In the genomic region with DNA sequence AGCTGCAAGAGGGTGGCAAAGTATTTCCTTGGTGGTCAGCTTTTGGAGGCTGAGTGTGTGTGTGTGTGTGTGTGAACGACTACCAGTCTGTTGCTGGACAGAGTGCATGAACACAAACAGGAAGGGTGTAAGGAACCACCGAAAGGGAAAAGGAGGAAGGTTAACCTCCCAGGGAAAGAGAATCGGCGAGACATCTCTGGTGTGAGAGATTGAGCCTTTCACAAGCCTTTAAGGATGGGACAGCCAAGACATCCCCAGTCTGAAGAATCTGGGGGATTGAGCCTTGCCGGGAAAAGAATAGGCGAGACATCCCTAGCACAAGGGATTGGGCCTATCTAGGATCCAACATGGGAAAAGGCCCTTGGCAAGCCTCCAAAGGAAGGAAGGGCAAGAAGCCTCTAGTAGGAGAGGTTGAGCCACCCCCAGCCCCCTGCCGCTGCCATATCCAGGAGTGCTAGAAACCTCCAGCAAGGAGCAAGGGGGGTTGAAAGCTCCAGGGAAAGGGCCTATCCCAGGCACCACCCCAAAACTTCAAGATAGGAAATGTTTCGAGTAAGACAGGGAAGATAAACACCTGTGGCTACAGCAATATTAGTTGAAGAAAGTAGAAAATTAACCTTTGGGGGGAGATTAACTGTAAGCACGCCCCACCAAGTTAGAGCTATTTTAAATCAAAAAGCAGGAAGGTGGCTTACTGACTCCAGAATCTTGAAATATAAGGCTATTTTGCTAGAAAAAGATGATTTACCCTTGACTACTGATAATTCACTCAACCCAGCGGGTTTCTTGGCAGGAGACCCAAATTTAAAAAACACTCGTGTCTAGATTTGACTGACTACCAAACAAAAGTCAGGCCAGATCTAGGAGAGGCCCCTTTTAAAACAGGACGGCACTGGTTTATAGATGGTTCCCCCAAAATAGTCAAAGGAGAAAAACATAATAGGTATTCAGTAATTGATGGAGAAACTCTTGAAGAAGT, we compare ENCODE assay signal across 19 cellular contexts. TPM values are rescaled to one million over a fixed set of nuclear protein-coding genes. Genes with fewer than 3 reads are reported as not detected.
DNase-seq lines count a peak whose midpoint lies in the region; ATAC-seq, FAIRE-seq and TF ChIP-seq lines count a peak whose summit lies in the region.
"Had no signal": no experiment of that assay in that cellular context is flagged by ENCODE, and none has a peak within 500 bp of the region (broad histone marks: within the 10 kb centered on the region; RNA-seq: fewer than 3 reads in every experiment).

No MANE protein-coding gene starts in this region.

- H3K4me1 Mint-ChIP-seq in endodermal cell, result peaks cover 6% of the 10 kb centered on the region
- H3K4me1 Mint-ChIP-seq in nephron, result no peaks in the 10 kb centered on the region
- H3K4me1 Mint-ChIP-seq in activated CD4-positive, alpha-beta T cell treated with anti-CD3 and anti-CD28 coated beads, Interleukin-2, amount 10 ng/mL, durations not matched to agents 24 days and 14 days, result no peaks in the 10 kb centered on the region

- CTCF ChIA-PET in HepG2 (lab: Yijun Ruan, JAX; ENCODE audit: low intra/inter-chr PET ratio, low total read pairs), result no interaction called here

- TF ChIP-seq EP300 in HepG2 (IDR thresholded peaks at IDR 0.05; ENCODE audit: low read depth in 2 of 2, low read length in 2 of 2), result no peak
- no peak for TF ChIP-seq EP300 in HepG2 (CRISPR knock-in tag; IDR thresholded peaks at IDR 0.05; ENCODE audit: borderline replicate concordance)

- no peaks in the 10 kb centered on the region for H3K27me3 ChIP-seq in HepG2 (ENCODE audit: control insufficient read depth in 1 of 2, insufficient read depth in 2 of 2, low read length in 2 of 2)
- no peaks in the 10 kb centered on the region for H3K27me3 ChIP-seq in right lobe of liver
- no peaks in the 10 kb centered on the region for H3K27me3 ChIP-seq in endodermal cell (ENCODE audit: control insufficient read depth, insufficient read depth, low read length, poor library complexity, severe bottlenecking)
- no peaks in the 10 kb centered on the region for H3K27me3 ChIP-seq in thymus (ENCODE audit: control insufficient read depth, insufficient read depth)
- H3K27me3 ChIP-seq: SJSA1 had no signal

- H4K20me1 ChIP-seq in HepG2 (ENCODE audit: insufficient read depth, low read length), result no peaks in the 10 kb centered on the region

- TSS peak; percentile 67 for BruUV-seq in HepG2 (replicated peaks; lab: Mats Ljungman, UMichigan)

- H2AFZ ChIP-seq in HepG2 (ENCODE audit: low read length), result no peak overlapping the region

- no peak for TF ChIP-seq CTCF in HepG2 (CRISPR knock-in tag; IDR thresholded peaks at IDR 0.05)
- TF ChIP-seq CTCF in right lobe of liver (IDR thresholded peaks at IDR 0.05), result no peak
- no peak for TF ChIP-seq CTCF in endodermal cell (conservative IDR thresholded peaks at IDR 0.05)
- no peak for TF ChIP-seq CTCF in nephron (IDR thresholded peaks at IDR 0.05; ENCODE audit: unreplicated experiment in 3 of 3)

- no peak for FAIRE-seq in HepG2 (lab: Jason Lieb, UNC)
- FAIRE-seq: A204.1, G401.6, GM12878 had no signal

- peaks cover 9% of the 10 kb centered on the region; the same call in 1 of the 2 replicates for H3K9me3 ChIP-seq in HepG2 (ENCODE audit: low read length)
- H3K9me3 ChIP-seq in right lobe of liver, result no peaks in the 10 kb centered on the region
- peaks cover 27% of the 10 kb centered on the region for H3K9me3 ChIP-seq in endodermal cell (ENCODE audit: control insufficient read depth, low read length)
- no peaks in the 10 kb centered on the region for H3K9me3 ChIP-seq in thymus (ENCODE audit: control insufficient read depth)

- H3K4me3 ChIP-seq in HepG2 (replicated peaks in 1 of 3; ENCODE audit: insufficient read depth in 1 of 3, low read depth in 2 of 3, low read length in 3 of 3) (no peak overlapping the region), right lobe of liver (no peak overlapping the region), endodermal cell (ENCODE audit: low read length) (peak overlapping the region; percentile 56), thymus (ENCODE audit: low read length) (no peak overlapping the region)
- H3K4me3 ChIP-seq: GM12878, SJSA1 had no signal

- H3K4me1 ChIP-seq in HepG2 (ENCODE audit: insufficient read depth, low read length), result peaks cover 13% of the 10 kb centered on the region
- no peaks in the 10 kb centered on the region for H3K4me1 ChIP-seq in right lobe of liver
- H3K4me1 ChIP-seq in endodermal cell (ENCODE audit: control insufficient read depth, insufficient read depth, low read length), result no peaks in the 10 kb centered on the region
- no peaks in the 10 kb centered on the region for H3K4me1 ChIP-seq in thymus (ENCODE audit: control insufficient read depth, insufficient read depth, low read length)
- H3K4me1 ChIP-seq: SJSA1 had no signal

- no peak for TF ChIP-seq RAD21 in HepG2 (CRISPR knock-in tag; IDR thresholded peaks at IDR 0.05)

- peak overlapping the region; percentile 37 for H3K4me3 Mint-ChIP-seq in endodermal cell
- H3K4me3 Mint-ChIP-seq in nephron, result peak overlapping the region; percentile 83 to 89 (median 86)
- H3K4me3 Mint-ChIP-seq in activated CD4-positive, alpha-beta T cell treated with anti-CD3 and anti-CD28 coated beads, Interleukin-2, amount 10 ng/mL, durations not matched to agents 24 days and 14 days, result no peak overlapping the region
- H3K4me3 Mint-ChIP-seq: HFFc6 had no signal

- in situ Hi-C loops in HepG2 (cut with HindIII; ENCODE audit: extremely low pct_ligation_motif_present, low pct_unique_long_range_greater_than_20kb), result no loop called here

- POLR2A ChIA-PET in HepG2 (lab: Yijun Ruan, JAX), result no interaction called here

- H3K36me3 Mint-ChIP-seq in endodermal cell (ENCODE audit: low read depth) (peaks cover 8% of the 10 kb centered on the region), nephron (ENCODE audit: low read depth) (peaks cover 3% of the 10 kb centered on the region)
- no peaks in the 10 kb centered on the region for H3K36me3 Mint-ChIP-seq in activated CD4-positive, alpha-beta T cell treated with anti-CD3 and anti-CD28 coated beads, Interleukin-2, amount 10 ng/mL, durations not matched to agents 24 days and 14 days (ENCODE audit: low read depth)

- H3K79me2 ChIP-seq in HepG2 (ENCODE audit: insufficient read depth, low read length), result no peaks in the 10 kb centered on the region

- H3K36me3 ChIP-seq in HepG2 (replicated peaks in 1 of 2; ENCODE audit: control insufficient read depth in 1 of 2, insufficient read depth in 2 of 2, low read length in 2 of 2) (no peaks in the 10 kb centered on the region), right lobe of liver (no peaks in the 10 kb centered on the region), endodermal cell (ENCODE audit: control insufficient read depth, insufficient read depth, low read length) (no peaks in the 10 kb centered on the region), thymus (ENCODE audit: control insufficient read depth, insufficient read depth) (no peaks in the 10 kb centered on the region)
- H3K36me3 ChIP-seq: SJSA1 had no signal

- H3K27ac ChIP-seq in HepG2 (ENCODE audit: extremely low read length, insufficient read depth, low read length) (no peak overlapping the region), right lobe of liver (no peak overlapping the region), endodermal cell (ENCODE audit: low read depth, low read length) (no peak overlapping the region), thymus (ENCODE audit: low read depth) (peak overlapping the region; percentile 36)
- H3K27ac ChIP-seq: SJSA1 had no signal

- no peaks in the 10 kb centered on the region for H3K27me3 Mint-ChIP-seq in endodermal cell (ENCODE audit: insufficient read depth)
- H3K27me3 Mint-ChIP-seq in nephron (ENCODE audit: low read depth), result peaks cover 4% of the 10 kb centered on the region
- peaks cover 5% of the 10 kb centered on the region for H3K27me3 Mint-ChIP-seq in activated CD4-positive, alpha-beta T cell treated with anti-CD3 and anti-CD28 coated beads, Interleukin-2, amount 10 ng/mL, durations not matched to agents 24 days and 14 days

- ATAC-seq in HepG2, result no peak
- ATAC-seq in right lobe of liver, result no peak
- no peak for ATAC-seq in GM21381 (IDR thresholded peaks at IDR 0.05; ENCODE audit: unreplicated experiment)
- no peak for ATAC-seq in HG03354 (IDR thresholded peaks at IDR 0.05; ENCODE audit: poor library complexity, severe bottlenecking, unreplicated experiment)
- ATAC-seq: GM12878, PC-3 had no signal

- H3K9me3 Mint-ChIP-seq in endodermal cell (peaks cover 27% of the 10 kb centered on the region), nephron (no peaks in the 10 kb centered on the region)
- peaks cover under 1% of the 10 kb centered on the region for H3K9me3 Mint-ChIP-seq in activated CD4-positive, alpha-beta T cell treated with anti-CD3 and anti-CD28 coated beads, Interleukin-2, amount 10 ng/mL, durations not matched to agents 24 days and 14 days

- H3K9ac ChIP-seq in HepG2 (ENCODE audit: insufficient read depth, low read depth, low read length) (no peak overlapping the region), endodermal cell (ENCODE audit: extremely low read depth, low read length, poor library complexity, severe bottlenecking) (no peak overlapping the region)

- DNase-seq in HepG2 (ENCODE audit: low spot score) (no peak), right lobe of liver (no peak), endodermal cell (no peak)
- no peak for DNase-seq in activated CD4-positive, alpha-beta T cell treated with anti-CD3 and anti-CD28 coated beads, Interleukin-2, amount 10 ng/mL, durations not matched to agents 24 days and 14 days
- DNase-seq: C1 segment of cervical spinal cord, DND-41, GOT3, HFFc6, NCI-H187 treated with DMSO at 0.1 percent for 48 hours, NCI-H345, PC-3 had no signal

- intact Hi-C loops in HepG2 (cut with micrococcal nuclease; ENCODE audit: unreplicated experiment) (no loop called here), right lobe of liver (cut with DNase I) (no loop called here)
- intact Hi-C loops in activated CD4-positive, alpha-beta T cell treated with anti-CD3 and anti-CD28 coated beads, Interleukin-2, amount 10 ng/mL, durations not matched to agents 24 days and 14 days (cut with micrococcal nuclease), result no loop called here

- TF ChIP-seq POLR2A in HepG2 (IDR thresholded peaks at IDR 0.05; ENCODE audit: insufficient read depth in 1 of 2, low read depth in 2 of 2, low read length in 2 of 2) (no peak), right lobe of liver (IDR thresholded peaks at IDR 0.05) (no peak)

- 32% methylated on average over 12 of the region's 12 CpGs for WGBS in HepG2 (ENCODE audit: low lambda C conversion rate)
- 71% methylated on average over 9 of the region's 12 CpGs for WGBS in right lobe of liver (ENCODE audit: insufficient coverage, low coverage, low lambda C conversion rate, missing lambda C conversion rate)
- WGBS in endodermal cell (ENCODE audit: insufficient coverage in 1 of 2, insufficient read length in 1 of 2), 2 experiments, result 90 to 91% methylated on average over 9 to 12 of the region's 12 CpGs
- 96% methylated on average over 12 of the region's 12 CpGs for WGBS in thymus

- H3K27ac Mint-ChIP-seq in endodermal cell (peak overlapping the region; percentile 52), nephron (peak overlapping the region; percentile 89 to 94 (median 92))
- no peak overlapping the region for H3K27ac Mint-ChIP-seq in activated CD4-positive, alpha-beta T cell treated with anti-CD3 and anti-CD28 coated beads, Interleukin-2, amount 10 ng/mL, durations not matched to agents 24 days and 14 days
- H3K27ac Mint-ChIP-seq: HFFc6 had no signal

- H3K4me2 ChIP-seq in HepG2 (ENCODE audit: low read depth, low read length), result no peak overlapping the region

RNA-seq across cellular contexts. Expression of a gene that starts 3.2 kb away (rescaled TPM):
- total RNA-seq in HepG2 (2016; rRNA removed; fragmentation: Illumina TruSeq; extraction: Trizol) (not detected in 2 replicates), right lobe of liver (not detected), endodermal cell (not detected)
- total RNA-seq in HepG2 (2016; cell fraction: cytosol; rRNA removed; fragmentation: Illumina TruSeq; extraction: Trizol; ENCODE audit: low read depth), result not detected in 2 replicates
- not detected in 2 replicates for total RNA-seq in HepG2 (2016; cell fraction: insoluble cytoplasmic fraction; rRNA removed; fragmentation: Illumina TruSeq; extraction: Trizol)
- not detected in 2 replicates for total RNA-seq in HepG2 (2016; cell fraction: membrane; rRNA removed; fragmentation: Illumina TruSeq; extraction: Trizol)
- not detected in 2 replicates for total RNA-seq in HepG2 (2016; cell fraction: nucleus; rRNA removed; fragmentation: Illumina TruSeq; extraction: Trizol)
- polyA plus RNA-seq in HepG2 (2011; rRNA removed) (not detected in 2 replicates), thymus (not detected)
- polyA plus RNA-seq in HepG2 (2011; cell fraction: cytosol; rRNA removed), result not detected in 2 replicates
- polyA plus RNA-seq in HepG2 (2011; cell fraction: nucleus; rRNA removed), result not detected in 2 replicates
- not detected in 2 replicates for polyA plus RNA-seq in HepG2 (2012)
- polyA plus RNA-seq in HepG2 (2016; cell fraction: cytosol; fragmentation: Illumina TruSeq; extraction: Trizol; ENCODE audit: low read depth), result not detected in 2 replicates
- not detected in 2 replicates for polyA plus RNA-seq in HepG2 (2016; cell fraction: insoluble cytoplasmic fraction; fragmentation: Illumina TruSeq; extraction: Trizol; ENCODE audit: low read depth)
- polyA plus RNA-seq in HepG2 (2016; cell fraction: membrane; fragmentation: Illumina TruSeq; extraction: Trizol; ENCODE audit: low read depth), result not detected in 2 replicates
- polyA plus RNA-seq in HepG2 (2016; cell fraction: nucleus; fragmentation: Illumina TruSeq; extraction: Trizol; ENCODE audit: insufficient read depth, low read depth), result not detected in 2 replicates
- polyA minus RNA-seq in HepG2 (2011; rRNA and poly(A)+ RNA removed; ENCODE audit: low replicate concordance), result not detected in 2 replicates
- polyA minus RNA-seq in HepG2 (2011; cell fraction: cytosol; rRNA and poly(A)+ RNA removed), result not detected in 2 replicates
- polyA minus RNA-seq in HepG2 (2011; cell fraction: nucleus; rRNA and poly(A)+ RNA removed), result not detected in 2 replicates
- polyA plus RNA-seq in endodermal cell (2013, experiment 1 of 2), result not detected
- not detected for polyA plus RNA-seq in endodermal cell (2013, experiment 2 of 2)
- not detected in 2 replicates for total RNA-seq in activated CD4-positive, alpha-beta T cell treated with anti-CD3 and anti-CD28 coated beads, Interleukin-2, amount 10 ng/mL, durations not matched to agents 24 days and 14 days
- total RNA-seq: GM12878, HFFc6, PC-3, SJSA1 had no signal
- polyA plus RNA-seq: GM12878 had no signal

RNA-seq across cellular contexts. Expression of a gene that starts 31.3 kb away (rescaled TPM):
- total RNA-seq in HepG2 (2016; rRNA removed; fragmentation: Illumina TruSeq; extraction: Trizol), result not detected in 2 replicates
- total RNA-seq in HepG2 (2016; cell fraction: cytosol; rRNA removed; fragmentation: Illumina TruSeq; extraction: Trizol; ENCODE audit: low read depth), result not detected in 2 replicates
- not detected in 2 replicates for total RNA-seq in HepG2 (2016; cell fraction: insoluble cytoplasmic fraction; rRNA removed; fragmentation: Illumina TruSeq; extraction: Trizol)
- total RNA-seq in HepG2 (2016; cell fraction: membrane; rRNA removed; fragmentation: Illumina TruSeq; extraction: Trizol), result not detected in 2 replicates
- not detected in 2 replicates for total RNA-seq in HepG2 (2016; cell fraction: nucleus; rRNA removed; fragmentation: Illumina TruSeq; extraction: Trizol)
- polyA plus RNA-seq in HepG2 (2011; rRNA removed), result not detected in 2 replicates
- not detected in 2 replicates for polyA plus RNA-seq in HepG2 (2011; cell fraction: cytosol; rRNA removed)
- not detected in 2 replicates for polyA plus RNA-seq in HepG2 (2011; cell fraction: nucleus; rRNA removed)
- polyA plus RNA-seq in HepG2 (2012), result not detected in 2 replicates
- not detected in 2 replicates for polyA plus RNA-seq in HepG2 (2016; cell fraction: cytosol; fragmentation: Illumina TruSeq; extraction: Trizol; ENCODE audit: low read depth)
- polyA plus RNA-seq in HepG2 (2016; cell fraction: insoluble cytoplasmic fraction; fragmentation: Illumina TruSeq; extraction: Trizol; ENCODE audit: low read depth), result not detected in 2 replicates
- polyA plus RNA-seq in HepG2 (2016; cell fraction: membrane; fragmentation: Illumina TruSeq; extraction: Trizol; ENCODE audit: low read depth), result not detected in 2 replicates
- polyA plus RNA-seq in HepG2 (2016; cell fraction: nucleus; fragmentation: Illumina TruSeq; extraction: Trizol; ENCODE audit: insufficient read depth, low read depth), result not detected in 2 replicates
- not detected in 2 replicates for polyA minus RNA-seq in HepG2 (2011; rRNA and poly(A)+ RNA removed; ENCODE audit: low replicate concordance)
- polyA minus RNA-seq in HepG2 (2011; cell fraction: cytosol; rRNA and poly(A)+ RNA removed), result not detected in 2 replicates
- not detected in 2 replicates for polyA minus RNA-seq in HepG2 (2011; cell fraction: nucleus; rRNA and poly(A)+ RNA removed)
- under 1 TPM in 1 of 6 experiments, not detected in 5; 0.15 TPM for total RNA-seq in right lobe of liver
- 1 to 10 TPM; 1.5 to 1.9 TPM for total RNA-seq in endodermal cell
- polyA plus RNA-seq in endodermal cell (2013, experiment 1 of 2), result 3.5 TPM
- polyA plus RNA-seq in endodermal cell (2013, experiment 2 of 2), result 3.3 TPM
- polyA plus RNA-seq in thymus, result 0.71 TPM
- total RNA-seq in activated CD4-positive, alpha-beta T cell treated with anti-CD3 and anti-CD28 coated beads, Interleukin-2, amount 10 ng/mL, durations not matched to agents 24 days and 14 days, result not detected in 2 replicates
- total RNA-seq: GM12878, PC-3, SJSA1 had no signal

RNA-seq across cellular contexts. Expression of a gene that starts 35.5 kb away (rescaled TPM):
- total RNA-seq in HepG2 (2016; rRNA removed; fragmentation: Illumina TruSeq; extraction: Trizol) (not detected in 2 replicates), right lobe of liver (not detected), endodermal cell (not detected)
- not detected in 2 replicates for total RNA-seq in HepG2 (2016; cell fraction: cytosol; rRNA removed; fragmentation: Illumina TruSeq; extraction: Trizol; ENCODE audit: low read depth)
- total RNA-seq in HepG2 (2016; cell fraction: insoluble cytoplasmic fraction; rRNA removed; fragmentation: Illumina TruSeq; extraction: Trizol), result not detected in 2 replicates
- total RNA-seq in HepG2 (2016; cell fraction: membrane; rRNA removed; fragmentation: Illumina TruSeq; extraction: Trizol), result not detected in 2 replicates
- not detected in 2 replicates for total RNA-seq in HepG2 (2016; cell fraction: nucleus; rRNA removed; fragmentation: Illumina TruSeq; extraction: Trizol)
- polyA plus RNA-seq in HepG2 (2011; rRNA removed) (0.03 TPM in 1 of 2 replicates, not detected in the other), thymus (0.14 TPM)
- not detected in 2 replicates for polyA plus RNA-seq in HepG2 (2011; cell fraction: cytosol; rRNA removed)
- not detected in 2 replicates for polyA plus RNA-seq in HepG2 (2011; cell fraction: nucleus; rRNA removed)
- polyA plus RNA-seq in HepG2 (2012), result not detected in 2 replicates
- not detected in 2 replicates for polyA plus RNA-seq in HepG2 (2016; cell fraction: cytosol; fragmentation: Illumina TruSeq; extraction: Trizol; ENCODE audit: low read depth)
- polyA plus RNA-seq in HepG2 (2016; cell fraction: insoluble cytoplasmic fraction; fragmentation: Illumina TruSeq; extraction: Trizol; ENCODE audit: low read depth), result not detected in 2 replicates
- polyA plus RNA-seq in HepG2 (2016; cell fraction: membrane; fragmentation: Illumina TruSeq; extraction: Trizol; ENCODE audit: low read depth), result not detected in 2 replicates
- polyA plus RNA-seq in HepG2 (2016; cell fraction: nucleus; fragmentation: Illumina TruSeq; extraction: Trizol; ENCODE audit: insufficient read depth, low read depth), result not detected in 2 replicates
- not detected in 2 replicates for polyA minus RNA-seq in HepG2 (2011; rRNA and poly(A)+ RNA removed; ENCODE audit: low replicate concordance)
- polyA minus RNA-seq in HepG2 (2011; cell fraction: cytosol; rRNA and poly(A)+ RNA removed), result not detected in 2 replicates
- not detected in 2 replicates for polyA minus RNA-seq in HepG2 (2011; cell fraction: nucleus; rRNA and poly(A)+ RNA removed)
- polyA plus RNA-seq in endodermal cell (2013, experiment 1 of 2), result not detected
- polyA plus RNA-seq in endodermal cell (2013, experiment 2 of 2), result not detected
- not detected in 2 replicates for total RNA-seq in activated CD4-positive, alpha-beta T cell treated with anti-CD3 and anti-CD28 coated beads, Interleukin-2, amount 10 ng/mL, durations not matched to agents 24 days and 14 days
- total RNA-seq: GM12878, HFFc6, PC-3, SJSA1 had no signal
- polyA plus RNA-seq: GM12878 had no signal
